1 cellular context compared by ENCODE assay signal in genomic region chr6:112247275-112247674, GRCh38.
TF ChIP-seq lines count a peak whose summit lies in the region.

No MANE protein-coding gene starts in this region.

TF ChIP-seq in K562, 482 proteins besides CTCF, POLR2A, EP300 and RAD21:
- no peak for TF ChIP-seq SRSF1 (IDR thresholded peaks at IDR 0.05; ENCODE audit: low read depth, low read length)
- no peak for TF ChIP-seq SETDB1 (IDR thresholded peaks at IDR 0.05; ENCODE audit: low read length)
- no peak for TF ChIP-seq STAT5B (CRISPR knock-in tag; IDR thresholded peaks at IDR 0.05)
- TF ChIP-seq MAFK (IDR thresholded peaks at IDR 0.05; ENCODE audit: low read length) = 0 out of 2 replicates have a peak, but pooled peaks have one; percentile 15
- TF ChIP-seq MAFF (IDR thresholded peaks at IDR 0.05; ENCODE audit: low read length) = peak; percentile 34; the same call in 1 of the 2 replicates
- peak; percentile 52; the same call in 1 of the 2 replicates for TF ChIP-seq C11orf30 (IDR thresholded peaks at IDR 0.05; ENCODE audit: low read depth)
- no peak for TF ChIP-seq ZNF212 (CRISPR knock-in tag; IDR thresholded peaks at IDR 0.05)
- no peak for TF ChIP-seq SMAD3 (CRISPR knock-in tag; conservative IDR thresholded peaks at IDR 0.05)
- no peak for TF ChIP-seq DPF2 (IDR thresholded peaks at IDR 0.05)
- TF ChIP-seq, protein P1, sequence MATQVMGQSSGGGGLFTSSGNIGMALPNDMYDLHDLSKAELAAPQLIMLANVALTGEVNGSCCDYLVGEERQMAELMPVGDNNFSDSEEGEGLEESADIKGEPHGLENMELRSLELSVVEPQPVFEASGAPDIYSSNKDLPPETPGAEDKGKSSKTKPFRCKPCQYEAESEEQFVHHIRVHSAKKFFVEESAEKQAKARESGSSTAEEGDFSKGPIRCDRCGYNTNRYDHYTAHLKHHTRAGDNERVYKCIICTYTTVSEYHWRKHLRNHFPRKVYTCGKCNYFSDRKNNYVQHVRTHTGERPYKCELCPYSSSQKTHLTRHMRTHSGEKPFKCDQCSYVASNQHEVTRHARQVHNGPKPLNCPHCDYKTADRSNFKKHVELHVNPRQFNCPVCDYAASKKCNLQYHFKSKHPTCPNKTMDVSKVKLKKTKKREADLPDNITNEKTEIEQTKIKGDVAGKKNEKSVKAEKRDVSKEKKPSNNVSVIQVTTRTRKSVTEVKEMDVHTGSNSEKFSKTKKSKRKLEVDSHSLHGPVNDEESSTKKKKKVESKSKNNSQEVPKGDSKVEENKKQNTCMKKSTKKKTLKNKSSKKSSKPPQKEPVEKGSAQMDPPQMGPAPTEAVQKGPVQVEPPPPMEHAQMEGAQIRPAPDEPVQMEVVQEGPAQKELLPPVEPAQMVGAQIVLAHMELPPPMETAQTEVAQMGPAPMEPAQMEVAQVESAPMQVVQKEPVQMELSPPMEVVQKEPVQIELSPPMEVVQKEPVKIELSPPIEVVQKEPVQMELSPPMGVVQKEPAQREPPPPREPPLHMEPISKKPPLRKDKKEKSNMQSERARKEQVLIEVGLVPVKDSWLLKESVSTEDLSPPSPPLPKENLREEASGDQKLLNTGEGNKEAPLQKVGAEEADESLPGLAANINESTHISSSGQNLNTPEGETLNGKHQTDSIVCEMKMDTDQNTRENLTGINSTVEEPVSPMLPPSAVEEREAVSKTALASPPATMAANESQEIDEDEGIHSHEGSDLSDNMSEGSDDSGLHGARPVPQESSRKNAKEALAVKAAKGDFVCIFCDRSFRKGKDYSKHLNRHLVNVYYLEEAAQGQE (CRISPR knock-in tag; IDR thresholded peaks at IDR 0.05; ENCODE audit: low read depth) = no peak
- TF ChIP-seq, protein P2, sequence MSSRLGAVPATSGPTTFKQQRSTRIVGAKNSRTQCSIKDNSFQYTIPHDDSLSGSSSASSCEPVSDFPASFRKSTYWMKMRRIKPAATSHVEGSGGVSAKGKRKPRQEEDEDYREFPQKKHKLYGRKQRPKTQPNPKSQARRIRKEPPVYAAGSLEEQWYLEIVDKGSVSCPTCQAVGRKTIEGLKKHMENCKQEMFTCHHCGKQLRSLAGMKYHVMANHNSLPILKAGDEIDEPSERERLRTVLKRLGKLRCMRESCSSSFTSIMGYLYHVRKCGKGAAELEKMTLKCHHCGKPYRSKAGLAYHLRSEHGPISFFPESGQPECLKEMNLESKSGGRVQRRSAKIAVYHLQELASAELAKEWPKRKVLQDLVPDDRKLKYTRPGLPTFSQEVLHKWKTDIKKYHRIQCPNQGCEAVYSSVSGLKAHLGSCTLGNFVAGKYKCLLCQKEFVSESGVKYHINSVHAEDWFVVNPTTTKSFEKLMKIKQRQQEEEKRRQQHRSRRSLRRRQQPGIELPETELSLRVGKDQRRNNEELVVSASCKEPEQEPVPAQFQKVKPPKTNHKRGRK (tag; IDR thresholded peaks at IDR 0.05) = no peak
- no peak for TF ChIP-seq SOX6 (IDR thresholded peaks at IDR 0.05)
- no peak for TF ChIP-seq PRPF4 (IDR thresholded peaks at IDR 0.05; ENCODE audit: insufficient read depth, low read depth, low read length, poor library complexity, severe bottlenecking)
- peak; percentile 72 for TF ChIP-seq ZNF316 (IDR thresholded peaks at IDR 0.05)
- TF ChIP-seq DACH1 (IDR thresholded peaks at IDR 0.05; ENCODE audit: partially characterized antibody) = no peak
- TF ChIP-seq MEF2D (tag; conservative IDR thresholded peaks at IDR 0.05; ENCODE audit: low read depth) = no peak
- no peak for TF ChIP-seq SREBF2 (CRISPR knock-in tag; IDR thresholded peaks at IDR 0.05)
- TF ChIP-seq BCOR (IDR thresholded peaks at IDR 0.05) = no peak
- no peak for TF ChIP-seq FOXP1 (CRISPR knock-in tag; IDR thresholded peaks at IDR 0.05)
- peak; percentile 34; the same call in 1 of the 2 replicates for TF ChIP-seq MAFG (tag; conservative IDR thresholded peaks at IDR 0.05)
- TF ChIP-seq HLTF (IDR thresholded peaks at IDR 0.05) = no peak
- TF ChIP-seq, protein P3, sequence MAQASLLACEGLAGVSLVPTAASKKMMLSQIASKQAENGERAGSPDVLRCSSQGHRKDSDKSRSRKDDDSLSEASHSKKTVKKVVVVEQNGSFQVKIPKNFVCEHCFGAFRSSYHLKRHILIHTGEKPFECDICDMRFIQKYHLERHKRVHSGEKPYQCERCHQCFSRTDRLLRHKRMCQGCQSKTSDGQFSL (CRISPR knock-in tag; IDR thresholded peaks at IDR 0.05) = no peak
- TF ChIP-seq, protein P3 (tag; IDR thresholded peaks at IDR 0.05) = no peak
- TF ChIP-seq BMI1 (IDR thresholded peaks at IDR 0.05; ENCODE audit: low read length) = no peak
- no peak for TF ChIP-seq LARP7 (IDR thresholded peaks at IDR 0.05)
